Comparison of ENCODE assay signal across 1 cellular context in the genomic region with DNA sequence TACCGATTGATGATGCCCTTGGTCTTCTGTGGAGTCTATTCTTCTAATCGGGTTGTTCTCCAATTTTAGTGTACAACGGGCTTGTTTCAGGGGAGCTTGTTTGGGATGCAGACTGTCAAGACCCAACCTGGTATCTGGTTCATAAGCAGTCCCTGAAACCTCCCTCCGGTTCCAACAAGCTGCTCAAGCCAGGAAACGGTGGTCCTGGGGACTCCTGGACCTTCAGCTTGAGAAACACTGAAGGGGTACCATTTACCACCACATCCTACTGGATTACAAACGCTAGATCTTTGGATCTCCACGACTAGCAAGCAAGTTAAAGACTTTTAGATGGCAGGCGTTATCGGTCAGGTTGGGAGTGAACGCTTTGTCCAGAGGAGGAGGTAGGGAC.
TF ChIP-seq lines count a peak whose summit lies in the region.

No MANE protein-coding gene starts in this region.

TF ChIP-seq in GM23338, 12 proteins besides CTCF, POLR2A, EP300 and RAD21 (continued from another document):
- TF ChIP-seq, protein P1, sequence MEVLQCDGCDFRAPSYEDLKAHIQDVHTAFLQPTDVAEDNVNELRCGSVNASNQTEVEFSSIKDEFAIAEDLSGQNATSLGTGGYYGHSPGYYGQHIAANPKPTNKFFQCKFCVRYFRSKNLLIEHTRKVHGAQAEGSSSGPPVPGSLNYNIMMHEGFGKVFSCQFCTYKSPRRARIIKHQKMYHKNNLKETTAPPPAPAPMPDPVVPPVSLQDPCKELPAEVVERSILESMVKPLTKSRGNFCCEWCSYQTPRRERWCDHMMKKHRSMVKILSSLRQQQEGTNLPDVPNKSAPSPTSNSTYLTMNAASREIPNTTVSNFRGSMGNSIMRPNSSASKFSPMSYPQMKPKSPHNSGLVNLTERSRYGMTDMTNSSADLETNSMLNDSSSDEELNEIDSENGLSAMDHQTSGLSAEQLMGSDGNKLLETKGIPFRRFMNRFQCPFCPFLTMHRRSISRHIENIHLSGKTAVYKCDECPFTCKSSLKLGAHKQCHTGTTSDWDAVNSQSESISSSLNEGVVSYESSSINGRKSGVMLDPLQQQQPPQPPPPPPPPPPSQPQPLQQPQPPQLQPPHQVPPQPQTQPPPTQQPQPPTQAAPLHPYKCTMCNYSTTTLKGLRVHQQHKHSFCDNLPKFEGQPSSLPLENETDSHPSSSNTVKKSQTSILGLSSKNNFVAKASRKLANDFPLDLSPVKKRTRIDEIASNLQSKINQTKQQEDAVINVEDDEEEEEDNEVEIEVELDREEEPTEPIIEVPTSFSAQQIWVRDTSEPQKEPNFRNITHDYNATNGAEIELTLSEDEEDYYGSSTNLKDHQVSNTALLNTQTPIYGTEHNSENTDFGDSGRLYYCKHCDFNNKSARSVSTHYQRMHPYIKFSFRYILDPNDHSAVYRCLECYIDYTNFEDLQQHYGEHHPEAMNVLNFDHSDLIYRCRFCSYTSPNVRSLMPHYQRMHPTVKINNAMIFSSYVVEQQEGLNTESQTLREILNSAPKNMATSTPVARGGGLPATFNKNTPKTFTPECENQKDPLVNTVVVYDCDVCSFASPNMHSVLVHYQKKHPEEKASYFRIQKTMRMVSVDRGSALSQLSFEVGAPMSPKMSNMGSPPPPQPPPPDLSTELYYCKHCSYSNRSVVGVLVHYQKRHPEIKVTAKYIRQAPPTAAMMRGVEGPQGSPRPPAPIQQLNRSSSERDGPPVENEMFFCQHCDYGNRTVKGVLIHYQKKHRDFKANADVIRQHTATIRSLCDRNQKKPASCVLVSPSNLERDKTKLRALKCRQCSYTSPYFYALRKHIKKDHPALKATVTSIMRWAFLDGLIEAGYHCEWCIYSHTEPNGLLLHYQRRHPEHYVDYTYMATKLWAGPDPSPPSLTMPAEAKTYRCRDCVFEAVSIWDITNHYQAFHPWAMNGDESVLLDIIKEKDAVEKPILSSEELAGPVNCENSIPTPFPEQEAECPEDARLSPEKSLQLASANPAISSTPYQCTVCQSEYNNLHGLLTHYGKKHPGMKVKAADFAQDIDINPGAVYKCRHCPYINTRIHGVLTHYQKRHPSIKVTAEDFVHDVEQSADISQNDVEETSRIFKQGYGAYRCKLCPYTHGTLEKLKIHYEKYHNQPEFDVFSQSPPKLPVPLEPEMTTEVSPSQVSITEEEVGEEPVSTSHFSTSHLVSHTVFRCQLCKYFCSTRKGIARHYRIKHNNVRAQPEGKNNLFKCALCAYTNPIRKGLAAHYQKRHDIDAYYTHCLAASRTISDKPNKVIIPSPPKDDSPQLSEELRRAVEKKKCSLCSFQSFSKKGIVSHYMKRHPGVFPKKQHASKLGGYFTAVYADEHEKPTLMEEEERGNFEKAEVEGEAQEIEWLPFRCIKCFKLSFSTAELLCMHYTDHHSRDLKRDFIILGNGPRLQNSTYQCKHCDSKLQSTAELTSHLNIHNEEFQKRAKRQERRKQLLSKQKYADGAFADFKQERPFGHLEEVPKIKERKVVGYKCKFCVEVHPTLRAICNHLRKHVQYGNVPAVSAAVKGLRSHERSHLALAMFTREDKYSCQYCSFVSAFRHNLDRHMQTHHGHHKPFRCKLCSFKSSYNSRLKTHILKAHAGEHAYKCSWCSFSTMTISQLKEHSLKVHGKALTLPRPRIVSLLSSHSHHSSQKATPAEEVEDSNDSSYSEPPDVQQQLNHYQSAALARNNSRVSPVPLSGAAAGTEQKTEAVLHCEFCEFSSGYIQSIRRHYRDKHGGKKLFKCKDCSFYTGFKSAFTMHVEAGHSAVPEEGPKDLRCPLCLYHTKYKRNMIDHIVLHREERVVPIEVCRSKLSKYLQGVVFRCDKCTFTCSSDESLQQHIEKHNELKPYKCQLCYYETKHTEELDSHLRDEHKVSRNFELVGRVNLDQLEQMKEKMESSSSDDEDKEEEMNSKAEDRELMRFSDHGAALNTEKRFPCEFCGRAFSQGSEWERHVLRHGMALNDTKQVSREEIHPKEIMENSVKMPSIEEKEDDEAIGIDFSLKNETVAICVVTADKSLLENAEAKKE (CRISPR knock-in tag; IDR thresholded peaks at IDR 0.05): no peak
